Comparison of ENCODE assay signal across 32 cellular contexts in genomic region chr9:70981312-70981711, GRCh38.
"Had no signal": no experiment of that assay in that cellular context is flagged by ENCODE, and none has a peak within 500 bp of the region (broad histone marks: within the 10 kb centered on the region; RNA-seq: fewer than 3 reads in every experiment).

No MANE protein-coding gene starts in this region.

- DNase-seq: activated effector memory CD4-positive, alpha-beta T cell treated with anti-CD3 and anti-CD28 coated beads, Interleukin-2, amount 50 U/mL, for 16 hours; activated effector memory CD4-positive, alpha-beta T cell treated with Interleukin-2 at 50 U/mL for 16 hours; activated gamma-delta T cell; activated gamma-delta T cell treated with Interleukin-2 at 50 U/mL for 16 hours; activated naive CD4-positive, alpha-beta T cell treated with anti-CD3 and anti-CD28 coated beads for 36 hours; activated naive CD4-positive, alpha-beta T cell treated with anti-CD3 and anti-CD28 coated beads, Interleukin-2, amount 10 ng/mL, durations not matched to agents 7 days and 5 days; activated naive CD4-positive, alpha-beta T cell treated with anti-CD3 and anti-CD28 coated beads, Interleukin-2, amount 50 U/mL, for 16 hours; activated naive CD4-positive, alpha-beta T cell treated with Interleukin-2 at 50 U/mL for 16 hours; activated naive CD8-positive, alpha-beta T cell treated with anti-CD3 and anti-CD28 coated beads for 36 hours; activated naive CD8-positive, alpha-beta T cell treated with anti-CD3 and anti-CD28 coated beads, Interleukin-2, amount 10 ng/mL, durations not matched to agents 7 days and 5 days; activated naive CD8-positive, alpha-beta T cell treated with anti-CD3 and anti-CD28 coated beads, Interleukin-2, amount 50 U/mL, for 24 hours; activated T-cell treated with anti-CD3 and anti-CD28 coated beads, Interleukin-2, amount 50 U/mL, for 1 hour; activated T-cell treated with anti-CD3 and anti-CD28 coated beads, Interleukin-2, amount 50 U/mL, for 24 hours; activated T-cell treated with anti-CD3 and anti-CD28 coated beads, Interleukin-2, amount 50 U/mL, for 4 hours; activated T-cell treated with anti-CD3 and anti-CD28 coated beads, Interleukin-2, amount 50 U/mL, for 48 hours; activated T-cell treated with anti-CD3 and anti-CD28 coated beads, Interleukin-2, amount 50 U/mL, for 72 hours; adrenal gland; amniotic stem cell; amygdala; anterior cingulate cortex; aorta; body of pancreas; brain microvascular endothelial cell; caudate nucleus; central memory CD4-positive, alpha-beta T cell; cerebellar nuclear complex had no signal

- FAIRE-seq: bronchial epithelial cell had no signal

- H3K9me3 ChIP-seq: adrenal gland, ascending aorta, body of pancreas had no signal

- H3K4me3 ChIP-seq: adrenal gland, ascending aorta, body of pancreas, breast epithelium, cardiac muscle cell had no signal

- H3K36me3 ChIP-seq: adrenal gland, ascending aorta, brain microvascular endothelial cell, breast epithelium, cardiac muscle cell had no signal

- H3K27me3 ChIP-seq: adrenal gland, ascending aorta, body of pancreas, brain microvascular endothelial cell, breast epithelium, cardiac muscle cell had no signal

- H3K4me1 ChIP-seq: adrenal gland, ascending aorta, body of pancreas, breast epithelium had no signal

- H3K27ac ChIP-seq: adrenal gland, ascending aorta, body of pancreas, brain microvascular endothelial cell, breast epithelium, cardiac muscle cell had no signal

- ATAC-seq: activated naive CD4-positive, alpha-beta T cell treated with anti-CD3 and anti-CD28 coated beads, Interleukin-2, amount 50 U/mL, for 72 hours; activated naive CD8-positive, alpha-beta T cell treated with anti-CD3 and anti-CD28 coated beads, Interleukin-2, amount 50 U/mL, for 24 hours; activated T-cell treated with anti-CD3 and anti-CD28 coated beads, Interleukin-2, amount 50 U/mL, for 4 hours; activated T-cell treated with anti-CD3 and anti-CD28 coated beads, Interleukin-2, amount 50 U/mL, for 72 hours; activated T-helper 17 cell treated with anti-CD3 and anti-CD28 coated beads, Interleukin-2, amount 50 U/mL, for 72 hours; body of pancreas had no signal
